Comparison of ENCODE assay signal across 1 cellular context in the genomic region with DNA sequence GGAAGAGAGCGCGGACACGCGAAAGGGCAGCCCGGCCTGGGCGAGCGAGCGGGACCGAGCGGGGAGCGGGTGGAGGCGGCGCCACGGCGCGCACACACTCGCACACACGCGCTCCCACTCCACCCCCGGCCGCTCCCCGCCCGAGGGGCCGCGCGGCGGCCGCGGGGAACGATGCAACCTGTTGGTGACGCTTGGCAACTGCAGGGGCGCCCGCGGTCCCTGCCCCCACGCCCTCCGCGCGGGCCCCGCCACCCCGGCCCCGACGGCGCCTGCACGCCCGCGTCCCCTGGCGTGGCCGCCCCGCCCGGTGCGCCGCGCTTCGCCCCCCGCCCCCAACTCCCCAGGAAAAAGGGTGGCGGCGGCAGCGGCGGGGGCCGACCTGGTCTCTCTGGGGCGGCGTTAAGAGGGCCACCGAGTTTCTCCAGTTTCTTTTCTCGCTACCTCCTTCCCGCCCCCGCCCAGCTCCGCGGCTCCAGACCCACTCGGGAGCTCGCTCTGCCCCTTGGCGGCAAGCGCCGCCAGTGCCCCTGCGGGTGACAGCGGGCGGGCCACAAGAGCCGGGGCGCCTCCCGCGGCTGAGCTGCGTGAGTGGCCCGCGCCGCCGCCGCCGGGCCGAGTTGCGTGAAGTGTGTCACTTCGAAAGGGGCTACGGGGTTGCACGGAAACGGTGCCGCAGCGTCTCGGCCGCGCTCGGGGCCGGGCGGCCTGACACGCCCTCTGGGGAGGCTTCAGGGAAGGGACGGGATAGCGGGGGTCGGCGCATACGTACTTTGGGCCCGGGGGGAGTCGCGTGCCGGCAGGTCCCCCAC.
TF ChIP-seq lines count a peak whose summit lies in the region.

A gene (minus strand): TSS at position 80 of the 809 bp plus-strand sequence. CDS start 2,847 bp downstream, outside the sequence.

TF ChIP-seq in GM23338, 12 proteins besides CTCF, POLR2A, EP300 and RAD21 (continued from another document):
- TF ChIP-seq, protein P1, sequence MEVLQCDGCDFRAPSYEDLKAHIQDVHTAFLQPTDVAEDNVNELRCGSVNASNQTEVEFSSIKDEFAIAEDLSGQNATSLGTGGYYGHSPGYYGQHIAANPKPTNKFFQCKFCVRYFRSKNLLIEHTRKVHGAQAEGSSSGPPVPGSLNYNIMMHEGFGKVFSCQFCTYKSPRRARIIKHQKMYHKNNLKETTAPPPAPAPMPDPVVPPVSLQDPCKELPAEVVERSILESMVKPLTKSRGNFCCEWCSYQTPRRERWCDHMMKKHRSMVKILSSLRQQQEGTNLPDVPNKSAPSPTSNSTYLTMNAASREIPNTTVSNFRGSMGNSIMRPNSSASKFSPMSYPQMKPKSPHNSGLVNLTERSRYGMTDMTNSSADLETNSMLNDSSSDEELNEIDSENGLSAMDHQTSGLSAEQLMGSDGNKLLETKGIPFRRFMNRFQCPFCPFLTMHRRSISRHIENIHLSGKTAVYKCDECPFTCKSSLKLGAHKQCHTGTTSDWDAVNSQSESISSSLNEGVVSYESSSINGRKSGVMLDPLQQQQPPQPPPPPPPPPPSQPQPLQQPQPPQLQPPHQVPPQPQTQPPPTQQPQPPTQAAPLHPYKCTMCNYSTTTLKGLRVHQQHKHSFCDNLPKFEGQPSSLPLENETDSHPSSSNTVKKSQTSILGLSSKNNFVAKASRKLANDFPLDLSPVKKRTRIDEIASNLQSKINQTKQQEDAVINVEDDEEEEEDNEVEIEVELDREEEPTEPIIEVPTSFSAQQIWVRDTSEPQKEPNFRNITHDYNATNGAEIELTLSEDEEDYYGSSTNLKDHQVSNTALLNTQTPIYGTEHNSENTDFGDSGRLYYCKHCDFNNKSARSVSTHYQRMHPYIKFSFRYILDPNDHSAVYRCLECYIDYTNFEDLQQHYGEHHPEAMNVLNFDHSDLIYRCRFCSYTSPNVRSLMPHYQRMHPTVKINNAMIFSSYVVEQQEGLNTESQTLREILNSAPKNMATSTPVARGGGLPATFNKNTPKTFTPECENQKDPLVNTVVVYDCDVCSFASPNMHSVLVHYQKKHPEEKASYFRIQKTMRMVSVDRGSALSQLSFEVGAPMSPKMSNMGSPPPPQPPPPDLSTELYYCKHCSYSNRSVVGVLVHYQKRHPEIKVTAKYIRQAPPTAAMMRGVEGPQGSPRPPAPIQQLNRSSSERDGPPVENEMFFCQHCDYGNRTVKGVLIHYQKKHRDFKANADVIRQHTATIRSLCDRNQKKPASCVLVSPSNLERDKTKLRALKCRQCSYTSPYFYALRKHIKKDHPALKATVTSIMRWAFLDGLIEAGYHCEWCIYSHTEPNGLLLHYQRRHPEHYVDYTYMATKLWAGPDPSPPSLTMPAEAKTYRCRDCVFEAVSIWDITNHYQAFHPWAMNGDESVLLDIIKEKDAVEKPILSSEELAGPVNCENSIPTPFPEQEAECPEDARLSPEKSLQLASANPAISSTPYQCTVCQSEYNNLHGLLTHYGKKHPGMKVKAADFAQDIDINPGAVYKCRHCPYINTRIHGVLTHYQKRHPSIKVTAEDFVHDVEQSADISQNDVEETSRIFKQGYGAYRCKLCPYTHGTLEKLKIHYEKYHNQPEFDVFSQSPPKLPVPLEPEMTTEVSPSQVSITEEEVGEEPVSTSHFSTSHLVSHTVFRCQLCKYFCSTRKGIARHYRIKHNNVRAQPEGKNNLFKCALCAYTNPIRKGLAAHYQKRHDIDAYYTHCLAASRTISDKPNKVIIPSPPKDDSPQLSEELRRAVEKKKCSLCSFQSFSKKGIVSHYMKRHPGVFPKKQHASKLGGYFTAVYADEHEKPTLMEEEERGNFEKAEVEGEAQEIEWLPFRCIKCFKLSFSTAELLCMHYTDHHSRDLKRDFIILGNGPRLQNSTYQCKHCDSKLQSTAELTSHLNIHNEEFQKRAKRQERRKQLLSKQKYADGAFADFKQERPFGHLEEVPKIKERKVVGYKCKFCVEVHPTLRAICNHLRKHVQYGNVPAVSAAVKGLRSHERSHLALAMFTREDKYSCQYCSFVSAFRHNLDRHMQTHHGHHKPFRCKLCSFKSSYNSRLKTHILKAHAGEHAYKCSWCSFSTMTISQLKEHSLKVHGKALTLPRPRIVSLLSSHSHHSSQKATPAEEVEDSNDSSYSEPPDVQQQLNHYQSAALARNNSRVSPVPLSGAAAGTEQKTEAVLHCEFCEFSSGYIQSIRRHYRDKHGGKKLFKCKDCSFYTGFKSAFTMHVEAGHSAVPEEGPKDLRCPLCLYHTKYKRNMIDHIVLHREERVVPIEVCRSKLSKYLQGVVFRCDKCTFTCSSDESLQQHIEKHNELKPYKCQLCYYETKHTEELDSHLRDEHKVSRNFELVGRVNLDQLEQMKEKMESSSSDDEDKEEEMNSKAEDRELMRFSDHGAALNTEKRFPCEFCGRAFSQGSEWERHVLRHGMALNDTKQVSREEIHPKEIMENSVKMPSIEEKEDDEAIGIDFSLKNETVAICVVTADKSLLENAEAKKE (CRISPR knock-in tag; IDR thresholded peaks at IDR 0.05) = no peak
- TF ChIP-seq EZH2 (IDR thresholded peaks at IDR 0.05; ENCODE audit: low read depth, unreplicated experiment) (peak; percentile 64), ZNF331 (CRISPR knock-in tag; IDR thresholded peaks at IDR 0.05; ENCODE audit: low read depth) (no peak)
